1 cellular context compared by ENCODE assay signal in genomic region chr11:71112454-71112853, GRCh38.
TF ChIP-seq lines count a peak whose summit lies in the region.

No MANE protein-coding gene starts in this region.

TF ChIP-seq in GM23338, 12 proteins besides CTCF, POLR2A, EP300 and RAD21 (continued from another document):
- TF ChIP-seq, protein P1, sequence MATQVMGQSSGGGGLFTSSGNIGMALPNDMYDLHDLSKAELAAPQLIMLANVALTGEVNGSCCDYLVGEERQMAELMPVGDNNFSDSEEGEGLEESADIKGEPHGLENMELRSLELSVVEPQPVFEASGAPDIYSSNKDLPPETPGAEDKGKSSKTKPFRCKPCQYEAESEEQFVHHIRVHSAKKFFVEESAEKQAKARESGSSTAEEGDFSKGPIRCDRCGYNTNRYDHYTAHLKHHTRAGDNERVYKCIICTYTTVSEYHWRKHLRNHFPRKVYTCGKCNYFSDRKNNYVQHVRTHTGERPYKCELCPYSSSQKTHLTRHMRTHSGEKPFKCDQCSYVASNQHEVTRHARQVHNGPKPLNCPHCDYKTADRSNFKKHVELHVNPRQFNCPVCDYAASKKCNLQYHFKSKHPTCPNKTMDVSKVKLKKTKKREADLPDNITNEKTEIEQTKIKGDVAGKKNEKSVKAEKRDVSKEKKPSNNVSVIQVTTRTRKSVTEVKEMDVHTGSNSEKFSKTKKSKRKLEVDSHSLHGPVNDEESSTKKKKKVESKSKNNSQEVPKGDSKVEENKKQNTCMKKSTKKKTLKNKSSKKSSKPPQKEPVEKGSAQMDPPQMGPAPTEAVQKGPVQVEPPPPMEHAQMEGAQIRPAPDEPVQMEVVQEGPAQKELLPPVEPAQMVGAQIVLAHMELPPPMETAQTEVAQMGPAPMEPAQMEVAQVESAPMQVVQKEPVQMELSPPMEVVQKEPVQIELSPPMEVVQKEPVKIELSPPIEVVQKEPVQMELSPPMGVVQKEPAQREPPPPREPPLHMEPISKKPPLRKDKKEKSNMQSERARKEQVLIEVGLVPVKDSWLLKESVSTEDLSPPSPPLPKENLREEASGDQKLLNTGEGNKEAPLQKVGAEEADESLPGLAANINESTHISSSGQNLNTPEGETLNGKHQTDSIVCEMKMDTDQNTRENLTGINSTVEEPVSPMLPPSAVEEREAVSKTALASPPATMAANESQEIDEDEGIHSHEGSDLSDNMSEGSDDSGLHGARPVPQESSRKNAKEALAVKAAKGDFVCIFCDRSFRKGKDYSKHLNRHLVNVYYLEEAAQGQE (IDR thresholded peaks at IDR 0.05; ENCODE audit: unreplicated experiment): no peak
